Comparison of ENCODE assay signal across 8 cellular contexts in the genomic region with DNA sequence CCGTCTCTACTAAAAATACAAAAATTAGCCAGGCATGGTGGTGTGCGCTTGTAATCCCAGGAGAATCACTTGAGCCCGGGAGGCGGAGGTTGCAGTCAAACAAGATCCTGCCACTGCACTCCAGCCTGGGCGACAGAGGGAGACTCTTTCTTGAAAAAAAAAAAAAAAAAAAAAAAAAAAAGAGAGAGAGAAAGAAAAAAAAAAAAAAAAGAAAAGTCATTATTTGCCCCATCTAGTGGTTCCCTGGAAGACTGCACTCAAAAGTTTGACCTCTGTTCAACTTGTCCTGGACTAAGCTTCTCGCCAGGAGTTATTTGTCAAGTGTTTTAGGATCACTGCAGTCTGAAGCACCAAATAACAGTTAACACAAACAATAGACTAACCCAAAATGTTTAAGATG. TPM values are rescaled to one million over a fixed set of nuclear protein-coding genes. Genes with fewer than 3 reads are reported as not detected.
A peak's percentile ranks its signal among the peaks of the same experiment; 100 is the strongest.
DNase-seq lines count a peak whose midpoint lies in the region; ATAC-seq lines count a peak whose summit lies in the region.

No MANE protein-coding gene starts in this region.

- no peaks in the 10 kb centered on the region for H3K9me3 ChIP-seq in NT2/D1 (ENCODE audit: insufficient read depth, low read length)

- H3K4me3 ChIP-seq in NT2/D1 (ENCODE audit: insufficient read length, low read depth): no peak overlapping the region

- no peak overlapping the region for H3K9ac ChIP-seq in NT2/D1 (ENCODE audit: insufficient read length, low read depth)

- DNase-seq in AG08396 (ENCODE audit: low spot score) (peak; percentile 11), NT2/D1 (ENCODE audit: low read depth, low spot score) (peak; percentile 13), germinal center (ENCODE audit: low spot score) (peak; percentile 4), occipital lobe (lab: John Stamatoyannopoulos, UW) (no peak), NCI-H187 treated with DMSO at 0.1 percent for 48 hours (lab: John Stamatoyannopoulos, UW) (no peak)
- DNase-seq in activated CD8-positive, alpha-beta memory T cell treated with anti-CD3 and anti-CD28 coated beads for 24 hours: no peak
- DNase-seq in activated naive CD4-positive, alpha-beta T cell (lab: John Stamatoyannopoulos, UW): no peak

- H3K27me3 ChIP-seq in NT2/D1 (ENCODE audit: insufficient read depth, insufficient read length): no peaks in the 10 kb centered on the region

- H3K4me1 ChIP-seq in NT2/D1 (ENCODE audit: insufficient read depth, insufficient read length): no peaks in the 10 kb centered on the region

- H3K36me3 ChIP-seq in NT2/D1 (ENCODE audit: insufficient read depth, insufficient read length, low read length): no peaks in the 10 kb centered on the region

- ATAC-seq in GM21367 (IDR thresholded peaks at IDR 0.05; ENCODE audit: unreplicated experiment): peak; percentile 80

RNA-seq across cellular contexts. Expression of gene KCTD8, which starts 45.3 kb away (rescaled TPM):
- 1.2 TPM for total RNA-seq in occipital lobe

Comparison
In these comparisons a context has a peak if more than half of its experiments do, and no peak if none do; other contexts are left out.
1. DNase-seq: peak in AG08396 (single experiment), NT2/D1 (single experiment) and germinal center (single experiment); none in activated CD8-positive, alpha-beta memory T cell treated with anti-CD3 and anti-CD28 coated beads for 24 hours (single experiment), occipital lobe (single experiment), NCI-H187 treated with DMSO at 0.1 percent for 48 hours (single experiment) and activated naive CD4-positive, alpha-beta T cell (0 of 4).